In the genomic region with DNA sequence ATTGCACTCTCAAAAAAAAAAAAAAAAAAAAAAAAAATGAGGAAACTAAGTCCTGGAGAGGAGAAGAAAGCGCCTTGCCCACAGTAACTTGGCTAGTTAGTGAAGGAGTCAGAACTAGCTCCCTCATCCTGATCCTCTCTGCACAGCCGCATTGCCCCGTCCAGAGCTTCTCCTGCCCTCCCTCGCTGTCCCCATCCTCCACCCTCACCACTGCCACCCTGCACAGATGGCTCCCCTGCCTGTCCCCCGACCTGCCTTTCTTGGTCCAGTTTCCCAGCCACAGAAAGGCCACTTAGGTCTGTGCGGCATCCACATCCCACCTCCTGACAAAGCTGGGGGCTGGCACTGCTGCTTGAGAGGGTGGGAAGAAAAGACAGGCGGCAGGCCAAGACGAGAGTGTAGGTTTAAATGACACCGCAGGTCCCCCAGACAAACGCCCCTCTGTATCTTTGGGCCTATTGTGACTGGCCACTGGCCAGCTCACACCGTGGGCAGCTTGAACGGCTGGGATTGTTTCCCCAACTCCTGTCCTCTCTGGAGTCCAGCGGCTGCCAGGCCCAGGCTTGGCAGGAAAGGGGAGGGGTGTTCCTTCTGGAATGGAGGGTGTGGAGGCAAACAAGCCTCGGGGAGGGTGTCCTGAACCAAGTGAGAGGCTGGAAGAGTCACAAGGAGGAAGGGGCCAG, we compare ENCODE assay signal across 1 cellular context.
TF ChIP-seq lines count a peak whose summit lies in the region.

No MANE protein-coding gene starts in this region.

TF ChIP-seq in IMR-90, 13 proteins besides CTCF, POLR2A, EP300 and RAD21:
- no peak for TF ChIP-seq RFX5 (IDR thresholded peaks at IDR 0.05; ENCODE audit: low read depth, low read length)
- TF ChIP-seq, protein P1, sequence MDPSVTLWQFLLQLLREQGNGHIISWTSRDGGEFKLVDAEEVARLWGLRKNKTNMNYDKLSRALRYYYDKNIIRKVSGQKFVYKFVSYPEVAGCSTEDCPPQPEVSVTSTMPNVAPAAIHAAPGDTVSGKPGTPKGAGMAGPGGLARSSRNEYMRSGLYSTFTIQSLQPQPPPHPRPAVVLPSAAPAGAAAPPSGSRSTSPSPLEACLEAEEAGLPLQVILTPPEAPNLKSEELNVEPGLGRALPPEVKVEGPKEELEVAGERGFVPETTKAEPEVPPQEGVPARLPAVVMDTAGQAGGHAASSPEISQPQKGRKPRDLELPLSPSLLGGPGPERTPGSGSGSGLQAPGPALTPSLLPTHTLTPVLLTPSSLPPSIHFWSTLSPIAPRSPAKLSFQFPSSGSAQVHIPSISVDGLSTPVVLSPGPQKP (IDR thresholded peaks at IDR 0.05; ENCODE audit: borderline replicate concordance, low read depth, low read length) = no peak
- no peak for TF ChIP-seq SMC3 (IDR thresholded peaks at IDR 0.05; ENCODE audit: low read depth, low read length)
- TF ChIP-seq FOS (IDR thresholded peaks at IDR 0.05; ENCODE audit: low read depth, low read length) = no peak
- TF ChIP-seq, protein P2, sequence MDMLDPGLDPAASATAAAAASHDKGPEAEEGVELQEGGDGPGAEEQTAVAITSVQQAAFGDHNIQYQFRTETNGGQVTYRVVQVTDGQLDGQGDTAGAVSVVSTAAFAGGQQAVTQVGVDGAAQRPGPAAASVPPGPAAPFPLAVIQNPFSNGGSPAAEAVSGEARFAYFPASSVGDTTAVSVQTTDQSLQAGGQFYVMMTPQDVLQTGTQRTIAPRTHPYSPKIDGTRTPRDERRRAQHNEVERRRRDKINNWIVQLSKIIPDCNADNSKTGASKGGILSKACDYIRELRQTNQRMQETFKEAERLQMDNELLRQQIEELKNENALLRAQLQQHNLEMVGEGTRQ (IDR thresholded peaks at IDR 0.05; ENCODE audit: low read depth, low read length) = no peak
- TF ChIP-seq MAZ (IDR thresholded peaks at IDR 0.05; ENCODE audit: borderline replicate concordance, low read depth, low read length) = no peak
- no peak for TF ChIP-seq RCOR1 (IDR thresholded peaks at IDR 0.05; ENCODE audit: insufficient replicate concordance, low read length)
- no peak for TF ChIP-seq NFE2L2 (IDR thresholded peaks at IDR 0.05; ENCODE audit: low read depth, low read length)
- TF ChIP-seq MAFK (IDR thresholded peaks at IDR 0.05; ENCODE audit: low read depth, low read length) = no peak
- TF ChIP-seq CHD1 (IDR thresholded peaks at IDR 0.05; ENCODE audit: low read depth, low read length) = no peak
- no peak for TF ChIP-seq MXI1 (IDR thresholded peaks at IDR 0.05; ENCODE audit: borderline replicate concordance, low read depth, low read length)
- no peak for TF ChIP-seq BHLHE40 (IDR thresholded peaks at IDR 0.05; ENCODE audit: low read depth, low read length)
- no peak for TF ChIP-seq CEBPB (IDR thresholded peaks at IDR 0.05; ENCODE audit: low read depth, low read length)
TF ChIP-seq in IMR-90: peak in this region for 0.
